27 cellular contexts compared by ENCODE assay signal in genomic region chr13:94173312-94173854, GRCh38.
DNase-seq lines count a peak whose midpoint lies in the region; ATAC-seq, FAIRE-seq and TF ChIP-seq lines count a peak whose summit lies in the region.
"Had no signal": no experiment of that assay in that cellular context is flagged by ENCODE, and none has a peak within 500 bp of the region (broad histone marks: within the 10 kb centered on the region; RNA-seq: fewer than 3 reads in every experiment).

No MANE protein-coding gene starts in this region.

- DNase-seq in AG04450 (ENCODE audit: low read depth, low spot score) (peak; percentile 27), H54 (ENCODE audit: insufficient read length, low spot score) (no peak), astrocyte of the hippocampus (ENCODE audit: low read depth, low spot score) (peak; percentile 53), iris pigment epithelial cell (ENCODE audit: low read depth) (peak; percentile 47), C1 segment of cervical spinal cord (lab: John Stamatoyannopoulos, UW) (no peak), erythroblast (lab: John Stamatoyannopoulos, UW) (no peak)
- DNase-seq in activated T-helper 2 cell treated with anti-CD3 and anti-CD28 coated beads, Interferon-gamma antibody, Interleukin-2, Interleukin-4, amounts not matched to agents 10 μg/mL and 5 μg/mL and 100 μg/mL, durations not matched to agents 14 hours and 24 hours and 36 hours (ENCODE audit: low spot score), result no peak
- DNase-seq: activated CD4-positive, CD25-positive, alpha-beta regulatory T cell treated with anti-CD3 and anti-CD28 coated beads, Interleukin-2, amount 50 U/mL, for 72 hours; activated naive CD4-positive, alpha-beta T cell treated with anti-CD3 and anti-CD28 coated beads, Interleukin-2, amount 50 U/mL, for 16 hours; activated T-cell treated with anti-CD3 and anti-CD28 coated beads, Interleukin-2, amount 50 U/mL, for 48 hours; cortex of kidney; GDM1; hippocampal formation; NCI-H1417 treated with DMSO at 0.1 percent for 48 hours; NCI-H524; stimulated activated CD4-positive, alpha-beta T cell treated with anti-CD3 and anti-CD28 coated beads, Interleukin-12 subunit alpha, Interleukin-12 subunit beta, amount 100 ng/mL, for 4 hours; stimulated activated CD8-positive, alpha-beta memory T cell treated with anti-CD3 and anti-CD28 coated beads, Interleukin-4, amount 100 ng/mL, for 48 hours; substantia nigra; uterus had no signal

- peaks cover under 1% of the 10 kb centered on the region for H3K4me1 Mint-ChIP-seq in activated T-helper 2 cell treated with anti-CD3 and anti-CD28 coated beads, Interferon-gamma antibody, Interleukin-2, Interleukin-4, amounts not matched to agents 10 μg/mL and 5 μg/mL and 100 μg/mL, durations not matched to agents 14 hours and 24 hours and 36 hours (ENCODE audit: low read depth)

- intact Hi-C loops in activated T-helper 2 cell treated with anti-CD3 and anti-CD28 coated beads, Interferon-gamma antibody, Interleukin-2, Interleukin-4, amounts not matched to agents 10 μg/mL and 5 μg/mL and 100 μg/mL, durations not matched to agents 14 hours and 24 hours and 36 hours (cut with micrococcal nuclease), result no loop called here

- H3K27ac ChIP-seq in AG04450 (ENCODE audit: low read depth, low read length), result no peak overlapping the region
- H3K27ac ChIP-seq: ascending aorta, C4-2B, RWPE1, uterus had no signal

- POLR2A ChIA-PET in AG04450 (lab: Yijun Ruan, JAX), result no interaction called here

- no peak overlapping the region for H3K4me3 ChIP-seq in AG04450 (ENCODE audit: low read depth, low read length)
- H3K4me3 ChIP-seq: ascending aorta, GM12878, uterus had no signal

- H3K4me3 Mint-ChIP-seq in activated T-helper 2 cell treated with anti-CD3 and anti-CD28 coated beads, Interferon-gamma antibody, Interleukin-2, Interleukin-4, amounts not matched to agents 10 μg/mL and 5 μg/mL and 100 μg/mL, durations not matched to agents 14 hours and 24 hours and 36 hours (ENCODE audit: low read depth), result no peak overlapping the region

- H3K27ac Mint-ChIP-seq in activated T-helper 2 cell treated with anti-CD3 and anti-CD28 coated beads, Interferon-gamma antibody, Interleukin-2, Interleukin-4, amounts not matched to agents 10 μg/mL and 5 μg/mL and 100 μg/mL, durations not matched to agents 14 hours and 24 hours and 36 hours, result no peak overlapping the region

- no peak for TF ChIP-seq POLR2A in H54 (IDR thresholded peaks at IDR 0.05; ENCODE audit: low read depth, low read length)
- TF ChIP-seq POLR2A in erythroblast (IDR thresholded peaks at IDR 0.05; ENCODE audit: low read length), result no peak

- no peaks in the 10 kb centered on the region for H3K9me3 ChIP-seq in AG04450 (ENCODE audit: control insufficient read depth, insufficient read depth, low read length)
- H3K9me3 ChIP-seq: ascending aorta, uterus had no signal

- H3K36me3 Mint-ChIP-seq in activated T-helper 2 cell treated with anti-CD3 and anti-CD28 coated beads, Interferon-gamma antibody, Interleukin-2, Interleukin-4, amounts not matched to agents 10 μg/mL and 5 μg/mL and 100 μg/mL, durations not matched to agents 14 hours and 24 hours and 36 hours (ENCODE audit: low read depth), result no peaks in the 10 kb centered on the region

- CTCF ChIA-PET in AG04450 (lab: Charles Lee), result interaction anchor here (0.6 to 1.8 kb wide), 7 partner anchors 19 to 1986 kb away, joined by 3 to 5 read pairs (median 3); no protein-coding TSS in a partner anchor

- peak; percentile 17; the same call in 1 of the 2 replicates for TF ChIP-seq CTCF in AG04450 (IDR thresholded peaks at IDR 0.05; ENCODE audit: low read depth, low read length)

- ATAC-seq in HG03097 (IDR thresholded peaks at IDR 0.05; ENCODE audit: low FRiP score, unreplicated experiment), result no peak
- ATAC-seq: GM12878 had no signal

- H3K27me3 Mint-ChIP-seq in activated T-helper 2 cell treated with anti-CD3 and anti-CD28 coated beads, Interferon-gamma antibody, Interleukin-2, Interleukin-4, amounts not matched to agents 10 μg/mL and 5 μg/mL and 100 μg/mL, durations not matched to agents 14 hours and 24 hours and 36 hours (ENCODE audit: low read depth), result no peaks in the 10 kb centered on the region

- H3K9me3 Mint-ChIP-seq in activated T-helper 2 cell treated with anti-CD3 and anti-CD28 coated beads, Interferon-gamma antibody, Interleukin-2, Interleukin-4, amounts not matched to agents 10 μg/mL and 5 μg/mL and 100 μg/mL, durations not matched to agents 14 hours and 24 hours and 36 hours, result no peaks in the 10 kb centered on the region

- no peaks in the 10 kb centered on the region for H3K27me3 ChIP-seq in AG04450 (ENCODE audit: control insufficient read depth, insufficient read depth, low read length)
- H3K27me3 ChIP-seq: ascending aorta, uterus had no signal

- peak; percentile 23 for FAIRE-seq in H54 (lab: Jason Lieb, UNC)
- FAIRE-seq: endometrium, GM12878, H1, islet of Langerhans had no signal

Comparison
In these comparisons a context has a peak if more than half of its experiments do, and no peak if none do; other contexts are left out.
1. DNase-seq: peak in AG04450 (single experiment), astrocyte of the hippocampus (single experiment) and iris pigment epithelial cell (single experiment); none in H54 (single experiment), activated T-helper 2 cell treated with anti-CD3 and anti-CD28 coated beads, Interferon-gamma antibody, Interleukin-2, Interleukin-4, amounts not matched to agents 10 μg/mL and 5 μg/mL and 100 μg/mL, durations not matched to agents 14 hours and 24 hours and 36 hours (single experiment), C1 segment of cervical spinal cord (0 of 14) and erythroblast (0 of 2).